In genomic region chr19:47273313-47274070, GRCh38 we compare ENCODE assay signal across 8 cellular contexts. TPM values are rescaled to one million over a fixed set of nuclear protein-coding genes. Genes with fewer than 3 reads are reported as not detected.
A peak's percentile ranks its signal among the peaks of the same experiment; 100 is the strongest.
DNase-seq lines count a peak whose midpoint lies in the region; ATAC-seq and TF ChIP-seq lines count a peak whose summit lies in the region.

No MANE protein-coding gene starts in this region.

- peak overlapping the region; percentile 77 for H3K4me3 ChIP-seq in fibroblast of pulmonary artery (replicated peaks; ENCODE audit: low read depth, low read length)

- H3K9me3 Mint-ChIP-seq in nephron progenitor cell: no peaks in the 10 kb centered on the region

- in situ Hi-C loops in KBM-7 (cut with MboI; ENCODE audit: low pct_unique_long_range_greater_than_20kb, low sequenced_read_pairs): no loop called here

- TF ChIP-seq CTCF in fibroblast of pulmonary artery (IDR thresholded peaks at IDR 0.05; ENCODE audit: low read length, missing control alignments): no peak
- TF ChIP-seq CTCF in nephron progenitor cell (IDR thresholded peaks at IDR 0.05): no peak

- ATAC-seq in GM21717 (IDR thresholded peaks at IDR 0.05; ENCODE audit: unreplicated experiment): peak; percentile 58
- peak; percentile 75 for ATAC-seq in stimulated activated naive CD8-positive, alpha-beta T cell treated with anti-CD3 and anti-CD28 coated beads, Interleukin-15, Interleukin-2, amounts not matched to agents 100 U/mL and 50 U/mL, for 24 hours

- peak; percentile 84 for DNase-seq in DMS53 treated with DMSO at 0.1 percent for 48 hours (lab: John Stamatoyannopoulos, UW; ENCODE audit: unreplicated experiment)
- DNase-seq in KBM-7: peak; percentile 94
- peak; percentile 94 for DNase-seq in RPMI7951 (ENCODE audit: low read depth)
- DNase-seq in activated T-helper 9 cell treated with anti-CD3 and anti-CD28 coated beads, Interleukin-2, amount 50 U/mL, for 16 hours (ENCODE audit: low read depth): peak; percentile 79
- peak; percentile 94 for DNase-seq in fibroblast of pulmonary artery (ENCODE audit: low read depth)
- DNase-seq in nephron progenitor cell: peak; percentile 89
- peak; percentile 92 for DNase-seq in stimulated activated naive CD8-positive, alpha-beta T cell treated with anti-CD3 and anti-CD28 coated beads, Interleukin-15, Interleukin-2, amounts not matched to agents 100 U/mL and 50 U/mL, for 24 hours

- H3K36me3 Mint-ChIP-seq in nephron progenitor cell (ENCODE audit: low read depth): peaks cover 30% of the 10 kb centered on the region

- H3K4me1 Mint-ChIP-seq in nephron progenitor cell: peaks cover 48% of the 10 kb centered on the region

- peak overlapping the region; percentile 99 for H3K27ac Mint-ChIP-seq in nephron progenitor cell

- peaks cover 22% of the 10 kb centered on the region for H3K27me3 Mint-ChIP-seq in nephron progenitor cell (ENCODE audit: low read depth, poor library complexity)

- peak overlapping the region; percentile 89 for H3K4me3 Mint-ChIP-seq in nephron progenitor cell

RNA-seq across cellular contexts. Expression of gene INAFM1, which starts 1.2 kb away (rescaled TPM):
- total RNA-seq in RPMI7951 (2014; rRNA removed; shearing (Covaris generic)): 1.8 and 1.9 TPM in 2 replicates

RNA-seq across cellular contexts. Expression of gene CCDC9, which starts 17.2 kb away (rescaled TPM):
- 3.2 and 6.5 TPM in 2 replicates for total RNA-seq in RPMI7951 (2014; rRNA removed; shearing (Covaris generic))

RNA-seq across cellular contexts. Expression of gene C5AR1, which starts 36.2 kb away (rescaled TPM):
- not detected in 2 replicates for total RNA-seq in RPMI7951 (2014; rRNA removed; shearing (Covaris generic))

RNA-seq across cellular contexts. Expression of gene BBC3, which starts 42.5 kb away (rescaled TPM):
- 1.8 and 2.2 TPM in 2 replicates for total RNA-seq in RPMI7951 (2014; rRNA removed; shearing (Covaris generic))

RNA-seq across cellular contexts. Expression of gene C5AR2, which starts 58.5 kb away (rescaled TPM):
- under 0.01 and 0.12 TPM in 2 replicates for total RNA-seq in RPMI7951 (2014; rRNA removed; shearing (Covaris generic))

Comparison
In these comparisons a context has a peak if more than half of its experiments do, and no peak if none do; other contexts are left out.
1. Peak in every context shown above with its lines: DNase-seq, ATAC-seq and H3K4me3 ChIP-seq.